ENCODE assay signal across 1 cellular context in genomic region chr3:105846809-105847208, GRCh38.
A peak's percentile ranks its signal among the peaks of the same experiment; 100 is the strongest.
TF ChIP-seq lines count a peak whose summit lies in the region.

No MANE protein-coding gene starts in this region.

TF ChIP-seq in GM12878, 131 proteins besides CTCF, POLR2A, EP300 and RAD21 (continued from another document):
- TF ChIP-seq GABPA (IDR thresholded peaks at IDR 0.05; ENCODE audit: low read depth) (no peak), WRNIP1 (IDR thresholded peaks at IDR 0.05; ENCODE audit: borderline replicate concordance, low read depth, low read length) (no peak), ATF7 (IDR thresholded peaks at IDR 0.05; ENCODE audit: low read depth) (peak; percentile 66; the same call in 1 of the 2 replicates), FOXK2 (IDR thresholded peaks at IDR 0.05) (no peak), MYC (IDR thresholded peaks at IDR 0.05; ENCODE audit: insufficient read depth, insufficient read length, insufficient replicate concordance, low read length, severe bottlenecking) (no peak)
